In the genomic region with DNA sequence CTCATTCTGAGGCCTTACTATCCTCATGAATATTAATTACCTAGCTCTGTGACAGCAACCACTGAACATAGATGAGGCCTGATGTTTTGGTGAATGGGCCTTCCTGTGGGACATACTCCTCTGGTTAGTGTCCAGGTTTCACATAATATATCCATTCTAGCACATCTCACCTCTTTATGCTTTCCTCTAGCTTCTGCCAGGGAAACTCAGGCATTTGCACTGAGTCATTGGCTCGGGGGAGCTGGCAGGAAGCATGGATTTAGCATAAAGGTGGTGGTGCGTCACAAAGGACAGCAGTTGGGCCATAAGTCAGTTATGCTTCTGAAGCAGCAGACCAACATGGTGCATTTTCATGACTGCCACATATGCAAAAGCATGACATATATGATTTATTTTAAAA, we compare ENCODE assay signal across 21 cellular contexts.
DNase-seq lines count a peak whose midpoint lies in the region; ATAC-seq and TF ChIP-seq lines count a peak whose summit lies in the region.
"Had no signal": no experiment of that assay in that cellular context is flagged by ENCODE, and none has a peak within 500 bp of the region (broad histone marks: within the 10 kb centered on the region; RNA-seq: fewer than 3 reads in every experiment).

No MANE protein-coding gene starts in this region.

- TF ChIP-seq CTCF in cardiac fibroblast (IDR thresholded peaks at IDR 0.05; ENCODE audit: low read depth, low read length): no peak

- H3K4me3 ChIP-seq in cardiac fibroblast (replicated peaks in 1 of 2; ENCODE audit: low read depth in 2 of 2, low read length in 2 of 2): no peak overlapping the region
- H3K4me3 ChIP-seq: cardiac muscle cell, sigmoid colon, uterus had no signal

- ATAC-seq in HG03045 (IDR thresholded peaks at IDR 0.05; ENCODE audit: unreplicated experiment) (no peak), GM18907 (IDR thresholded peaks at IDR 0.05; ENCODE audit: unreplicated experiment) (no peak)
- ATAC-seq: left ventricle myocardium superior; stimulated activated naive CD8-positive, alpha-beta T cell treated with anti-CD3 and anti-CD28 coated beads, Interleukin-15, Interleukin-2, amounts not matched to agents 100 U/mL and 50 U/mL, for 24 hours had no signal

- peak; percentile 65 for DNase-seq in EH (ENCODE audit: low read depth)
- DNase-seq in NCI-H226: peak; percentile 92
- peak; percentile 65 to 91 for DNase-seq in cardiac fibroblast (ENCODE audit: low read depth in 2 of 2)
- DNase-seq in kidney tubule cell (ENCODE audit: low spot score): peak; percentile 87
- DNase-seq in 8988T: no peak
- DNase-seq in NK-92 treated with Interleukin-12 subunit alpha and Interleukin-12 subunit beta, amount 100 ng/mL, for 24 hours (lab: John Stamatoyannopoulos, UW): no peak
- DNase-seq: activated CD4-positive, alpha-beta memory T cell treated with anti-CD3 and anti-CD28 coated beads, Interleukin-2, amount 10 ng/mL, durations not matched to agents 7 days and 5 days; hypothalamus; KBM-7; left ventricle myocardium superior; NCI-H1694 treated with DMSO at 0.1 percent for 48 hours; NCI-H524; nephron progenitor cell; RPMI8226; sigmoid colon; stimulated activated naive CD8-positive, alpha-beta T cell treated with anti-CD3 and anti-CD28 coated beads, Interleukin-15, Interleukin-2, amounts not matched to agents 100 U/mL and 50 U/mL, for 24 hours; T-helper 2 cell; uterus had no signal

Comparison
In these comparisons a context has a peak if more than half of its experiments do, and no peak if none do; other contexts are left out.
1. DNase-seq: peak in EH (single experiment), NCI-H226 (single experiment), cardiac fibroblast (2 of 2) and kidney tubule cell (single experiment); none in 8988T (single experiment) and NK-92 treated with Interleukin-12 subunit alpha and Interleukin-12 subunit beta, amount 100 ng/mL, for 24 hours (single experiment).